1 cellular context compared by ENCODE assay signal in genomic region chr1:46472503-46473181, GRCh38.
TF ChIP-seq lines count a peak whose summit lies in the region.

No MANE protein-coding gene starts in this region.

TF ChIP-seq in Ishikawa, 13 proteins besides CTCF, POLR2A, EP300 and RAD21:
- peak; percentile 35 for TF ChIP-seq REST (IDR thresholded peaks at IDR 0.05; ENCODE audit: low read depth)
- TF ChIP-seq NFIC (IDR thresholded peaks at IDR 0.05) = no peak
